In the genomic region with DNA sequence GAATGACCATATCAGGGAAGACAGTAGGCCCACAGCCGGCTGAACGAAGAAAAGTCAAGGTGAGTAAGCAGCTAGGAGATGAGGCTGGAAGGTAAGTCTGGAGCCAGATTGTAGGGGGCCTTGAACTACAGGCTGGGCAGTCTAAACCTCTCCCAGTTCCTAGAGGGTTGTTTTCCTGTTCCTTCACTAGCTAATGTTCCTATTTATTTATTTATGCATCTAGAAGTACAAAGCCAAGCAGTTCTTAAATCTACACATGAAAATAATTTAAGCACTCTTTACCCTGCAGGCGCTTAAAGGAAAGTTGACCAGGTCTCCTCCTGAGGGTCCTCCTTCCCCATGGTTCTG, we compare ENCODE assay signal across 1 cellular context.
TF ChIP-seq lines count a peak whose summit lies in the region.

No MANE protein-coding gene starts in this region.

TF ChIP-seq in liver, 16 proteins besides CTCF, POLR2A, EP300 and RAD21 (continued from another document):
- TF ChIP-seq, protein P1, sequence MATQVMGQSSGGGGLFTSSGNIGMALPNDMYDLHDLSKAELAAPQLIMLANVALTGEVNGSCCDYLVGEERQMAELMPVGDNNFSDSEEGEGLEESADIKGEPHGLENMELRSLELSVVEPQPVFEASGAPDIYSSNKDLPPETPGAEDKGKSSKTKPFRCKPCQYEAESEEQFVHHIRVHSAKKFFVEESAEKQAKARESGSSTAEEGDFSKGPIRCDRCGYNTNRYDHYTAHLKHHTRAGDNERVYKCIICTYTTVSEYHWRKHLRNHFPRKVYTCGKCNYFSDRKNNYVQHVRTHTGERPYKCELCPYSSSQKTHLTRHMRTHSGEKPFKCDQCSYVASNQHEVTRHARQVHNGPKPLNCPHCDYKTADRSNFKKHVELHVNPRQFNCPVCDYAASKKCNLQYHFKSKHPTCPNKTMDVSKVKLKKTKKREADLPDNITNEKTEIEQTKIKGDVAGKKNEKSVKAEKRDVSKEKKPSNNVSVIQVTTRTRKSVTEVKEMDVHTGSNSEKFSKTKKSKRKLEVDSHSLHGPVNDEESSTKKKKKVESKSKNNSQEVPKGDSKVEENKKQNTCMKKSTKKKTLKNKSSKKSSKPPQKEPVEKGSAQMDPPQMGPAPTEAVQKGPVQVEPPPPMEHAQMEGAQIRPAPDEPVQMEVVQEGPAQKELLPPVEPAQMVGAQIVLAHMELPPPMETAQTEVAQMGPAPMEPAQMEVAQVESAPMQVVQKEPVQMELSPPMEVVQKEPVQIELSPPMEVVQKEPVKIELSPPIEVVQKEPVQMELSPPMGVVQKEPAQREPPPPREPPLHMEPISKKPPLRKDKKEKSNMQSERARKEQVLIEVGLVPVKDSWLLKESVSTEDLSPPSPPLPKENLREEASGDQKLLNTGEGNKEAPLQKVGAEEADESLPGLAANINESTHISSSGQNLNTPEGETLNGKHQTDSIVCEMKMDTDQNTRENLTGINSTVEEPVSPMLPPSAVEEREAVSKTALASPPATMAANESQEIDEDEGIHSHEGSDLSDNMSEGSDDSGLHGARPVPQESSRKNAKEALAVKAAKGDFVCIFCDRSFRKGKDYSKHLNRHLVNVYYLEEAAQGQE (IDR thresholded peaks at IDR 0.05): no peak
- TF ChIP-seq, protein P2, sequence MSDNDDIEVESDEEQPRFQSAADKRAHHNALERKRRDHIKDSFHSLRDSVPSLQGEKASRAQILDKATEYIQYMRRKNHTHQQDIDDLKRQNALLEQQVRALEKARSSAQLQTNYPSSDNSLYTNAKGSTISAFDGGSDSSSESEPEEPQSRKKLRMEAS (IDR thresholded peaks at IDR 0.05): no peak
- TF ChIP-seq FOXA2 (IDR thresholded peaks at IDR 0.05) (no peak), TAF1 (conservative IDR thresholded peaks at IDR 0.05) (no peak), HNF4A (conservative IDR thresholded peaks at IDR 0.05) (no peak), GABPA (IDR thresholded peaks at IDR 0.05 in 1 of 2, conservative IDR thresholded peaks at IDR 0.05 in 1 of 2) (no peak)
